Comparison of ENCODE assay signal across 23 cellular contexts in the genomic region with DNA sequence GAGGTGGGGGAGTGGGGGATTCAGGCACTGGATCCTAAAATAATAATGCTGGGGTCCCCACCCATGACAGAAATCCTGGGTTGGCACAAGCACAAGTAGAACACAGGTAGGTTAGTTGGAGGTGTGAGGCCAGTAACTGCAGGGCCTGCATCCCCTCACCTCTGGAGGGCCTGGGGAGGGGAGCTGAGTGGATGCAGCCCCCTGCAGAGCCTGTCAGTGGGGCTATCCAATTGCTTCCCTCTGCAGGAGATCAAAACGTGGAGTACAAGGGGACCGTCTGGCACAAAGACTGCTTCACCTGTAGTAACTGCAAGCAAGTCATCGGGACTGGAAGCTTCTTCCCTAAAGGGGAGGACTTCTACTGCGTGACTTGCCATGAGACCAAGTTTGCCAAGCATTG.
"Had no signal": no experiment of that assay in that cellular context is flagged by ENCODE, and none has a peak within 500 bp of the region (broad histone marks: within the 10 kb centered on the region; RNA-seq: fewer than 3 reads in every experiment).

No MANE protein-coding gene starts in this region.

- H3K27ac ChIP-seq: parathyroid adenoma, SJCRH30 had no signal

- H3K4me1 ChIP-seq: SJCRH30 had no signal

- ATAC-seq: activated T-helper 17 cell treated with anti-CD3 and anti-CD28 coated beads, Interleukin-2, amount 50 U/mL, for 72 hours; mucosa of descending colon; sciatic nerve; stimulated activated naive B cell treated with anti-CD40 and anti-IgM and Interleukin-4, amounts not matched to agents 10 μg/mL and 1 μg/mL and 100 μg/mL, for 72 hours; WTC11 had no signal

- DNase-seq: activated CD4-positive, alpha-beta T cell treated with anti-CD3 and anti-CD28 coated beads, Interleukin-2, amount 50 U/mL, for 4 hours; activated CD8-positive, alpha-beta memory T cell treated with anti-CD3 and anti-CD28 coated beads for 24 hours; activated CD8-positive, alpha-beta memory T cell treated with anti-CD3 and anti-CD28 coated beads, Interleukin-2, amount 50 U/mL, for 4 hours; activated naive CD4-positive, alpha-beta T cell; activated T-cell treated with anti-CD3 and anti-CD28 coated beads, Interleukin-2, amount 50 U/mL, for 24 hours; cerebellar nuclear complex; cortex of kidney; erythroblast; foreskin melanocyte; hypothalamus; mesenchymal stem cell; mucosa of descending colon; nephron progenitor cell; SJCRH30; stimulated activated CD4-positive, alpha-beta T cell treated with anti-CD3 and anti-CD28 coated beads, Interleukin-15, amount 100 ng/mL, for 24 hours; stimulated activated CD8-positive, alpha-beta memory T cell treated with anti-CD3 and anti-CD28 coated beads, Interleukin-4, amount 100 ng/mL, for 48 hours; stimulated activated naive B cell treated with anti-CD40 and anti-IgM and Interleukin-4, amounts not matched to agents 10 μg/mL and 1 μg/mL and 100 μg/mL, for 72 hours; T1000 had no signal

- H3K9me3 ChIP-seq: mucosa of descending colon, SJCRH30 had no signal

- H3K4me3 ChIP-seq: mucosa of descending colon, SJCRH30, smooth muscle cell had no signal

- H3K36me3 ChIP-seq: SJCRH30 had no signal

- H3K9ac ChIP-seq: parathyroid adenoma had no signal

- H3K27me3 ChIP-seq: SJCRH30 had no signal
